ENCODE assay signal across 8 cellular contexts in genomic region chr11:36289226-36289852, GRCh38. TPM values are rescaled to one million over a fixed set of nuclear protein-coding genes. Genes with fewer than 3 reads are reported as not detected.
A peak's percentile ranks its signal among the peaks of the same experiment; 100 is the strongest.
DNase-seq lines count a peak whose midpoint lies in the region; ATAC-seq and TF ChIP-seq lines count a peak whose summit lies in the region.

Gene COMMD9 (minus strand): TSS chr11:36289424. CDS start chr11:36289412, 12 bp downstream.

- peak within 1 kb of the TSS; percentile 47 to 50 for H3K4me3 ChIP-seq in prostate gland
- peak within 1 kb of the TSS; percentile 73 for H3K4me3 ChIP-seq in urinary bladder (ENCODE audit: low read depth, low read length)

- peak within 1 kb of the TSS; percentile 97 for H3K4me3 Mint-ChIP-seq in T-helper 17 cell

- ATAC-seq in HG02885 (IDR thresholded peaks at IDR 0.05; ENCODE audit: poor library complexity, unreplicated experiment): peak; percentile 100
- peak; percentile 99 for ATAC-seq in T-helper 17 cell
- ATAC-seq in left ventricle myocardium superior: peak; percentile 100

- H3K27ac Mint-ChIP-seq in T-helper 17 cell: peak within 1 kb of the TSS; percentile 94

- H3K36me3 Mint-ChIP-seq in T-helper 17 cell (ENCODE audit: low read depth): peaks cover 4% of the 10 kb centered on the region

- peak within 1 kb of the TSS; percentile 92 for H3K27ac ChIP-seq in angular gyrus (ENCODE audit: low read depth, low read length)
- peak within 1 kb of the TSS; percentile 15 to 35 for H3K27ac ChIP-seq in prostate gland
- H3K27ac ChIP-seq in urinary bladder (ENCODE audit: low read depth): no peak within 1 kb of the TSS

- H3K4me1 ChIP-seq in prostate gland (replicated peaks) (no peaks in the 10 kb centered on the region), urinary bladder (ENCODE audit: insufficient read depth) (no peaks in the 10 kb centered on the region)

- TF ChIP-seq POLR2A in GM15510 (IDR thresholded peaks at IDR 0.05; ENCODE audit: borderline replicate concordance, extremely low read depth, insufficient read length): peak; percentile 58
- peak; percentile 31 for TF ChIP-seq POLR2A in prostate gland (IDR thresholded peaks at IDR 0.05)

- peaks cover 33% of the 10 kb centered on the region for H3K4me1 Mint-ChIP-seq in T-helper 17 cell

- DNase-seq in NCI-H1694 treated with DMSO at 0.1 percent for 48 hours (lab: John Stamatoyannopoulos, UW) (peak; percentile 68), T-helper 17 cell (peak; percentile 84 to 90 (median 87)), left ventricle myocardium superior (peak; percentile 94), prostate gland (ENCODE audit: low spot score) (peak; percentile 95)

- intact Hi-C loops in left ventricle myocardium superior (cut with micrococcal nuclease): no loop called here
- intact Hi-C loops in prostate gland (cut with DNase I): no loop called here

- H3K27me3 Mint-ChIP-seq in T-helper 17 cell: no peaks in the 10 kb centered on the region

- no peaks in the 10 kb centered on the region for H3K27me3 ChIP-seq in prostate gland (replicated peaks; ENCODE audit: insufficient read depth)

- WGBS in prostate gland: under 1% methylated on average over 31 of the region's 31 CpGs
- WGBS in urinary bladder: 1% methylated on average over 31 of the region's 31 CpGs

- TF ChIP-seq CTCF in prostate gland (IDR thresholded peaks at IDR 0.05): peak in 1 of 4 experiments; percentile 28

- no peaks in the 10 kb centered on the region for H3K9me3 ChIP-seq in T-helper 17 cell (ENCODE audit: control insufficient read depth, low read length, poor library complexity, severe bottlenecking)
- no peaks in the 10 kb centered on the region for H3K9me3 ChIP-seq in prostate gland

- H3K36me3 ChIP-seq in prostate gland (no peaks in the 10 kb centered on the region), urinary bladder (ENCODE audit: insufficient read depth) (no peaks in the 10 kb centered on the region)

RNA-seq across cellular contexts. Expression of gene COMMD9, which starts in this region (rescaled TPM):
- total RNA-seq in T-helper 17 cell: 10 to 100 TPM; 39.1 to 40.6 TPM
- 59.7 TPM for total RNA-seq in left ventricle myocardium superior
- 10 to 100 TPM; 34.3 to 40.4 TPM for total RNA-seq in prostate gland
- 40.5 TPM for total RNA-seq in urinary bladder
- polyA plus RNA-seq in urinary bladder: 33.6 TPM
